23 cellular contexts compared by ENCODE assay signal in genomic region chr3:155448531-155448930, GRCh38.
"Had no signal": no experiment of that assay in that cellular context is flagged by ENCODE, and none has a peak within 500 bp of the region (broad histone marks: within the 10 kb centered on the region; RNA-seq: fewer than 3 reads in every experiment).

No MANE protein-coding gene starts in this region.

- H3K4me1 ChIP-seq: lower lobe of right lung, pancreas, psoas muscle, sigmoid colon, spleen, suprapubic skin, tibial artery, upper lobe of right lung had no signal

- H3K27me3 ChIP-seq: pancreas, right atrium auricular region, sigmoid colon, spleen, suprapubic skin, tibial artery, upper lobe of right lung had no signal

- DNase-seq: hippocampal formation; kidney glomerular epithelial cell; left cardiac atrium; lower lobe of right lung; mammary epithelial cell; mesenchymal stem cell; naive thymus-derived CD8-positive, alpha-beta T cell; nucleus accumbens; pancreas; psoas muscle; sigmoid colon; small intestine; spleen; stimulated activated CD4-positive, alpha-beta T cell treated with anti-CD3 and anti-CD28 coated beads, Interleukin-4, amount 100 ng/mL, for 24 hours; stimulated activated naive CD4-positive, alpha-beta T cell; tibial artery; trophoblast cell; upper lobe of right lung had no signal

- ATAC-seq: left lobe of liver; lower lobe of right lung; naive thymus-derived CD8-positive, alpha-beta T cell; pancreas; psoas muscle; stimulated activated effector memory CD8-positive, alpha-beta T cell treated with anti-CD3 and anti-CD28 coated beads, Interleukin-12 subunit alpha, Interleukin-12 subunit beta, amount 100 ng/mL, for 72 hours; upper lobe of right lung had no signal

- H3K4me3 ChIP-seq: lower lobe of right lung, pancreas, psoas muscle, right atrium auricular region, sigmoid colon, spleen, suprapubic skin, thoracic aorta, tibial artery, upper lobe of right lung had no signal

- H3K27ac ChIP-seq: lower lobe of right lung, pancreas, psoas muscle, right atrium auricular region, sigmoid colon, spleen, suprapubic skin, thoracic aorta, tibial artery, upper lobe of right lung had no signal

- H3K36me3 ChIP-seq: lower lobe of right lung, pancreas, right atrium auricular region, sigmoid colon, spleen, suprapubic skin, thoracic aorta, tibial artery, upper lobe of right lung had no signal

- H3K9me3 ChIP-seq: lower lobe of right lung, pancreas, psoas muscle, right atrium auricular region, sigmoid colon, spleen, suprapubic skin, thoracic aorta, tibial artery, upper lobe of right lung had no signal
